ENCODE assay signal across 21 cellular contexts in the genomic region with DNA sequence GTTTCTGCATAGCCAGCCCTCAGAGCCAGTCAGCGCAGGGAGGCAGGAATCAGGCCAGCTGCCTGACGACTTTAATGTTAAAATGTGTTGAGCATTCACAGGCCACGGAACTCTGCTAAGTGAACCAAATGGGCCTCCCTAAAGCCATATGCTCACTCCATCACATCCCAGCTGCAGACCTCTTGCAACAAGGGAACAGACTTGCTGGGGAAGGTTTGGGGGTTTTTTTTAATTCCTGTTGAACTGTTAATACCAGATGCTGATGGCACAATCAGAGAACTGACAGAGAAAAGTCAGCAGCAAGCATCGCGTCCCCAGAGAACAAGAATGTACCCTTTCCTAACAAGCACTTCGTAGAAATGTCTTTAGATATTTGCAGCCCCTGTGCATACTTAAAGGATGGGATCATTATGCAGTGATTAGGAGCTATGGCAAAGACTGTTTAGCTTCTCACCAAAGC.
DNase-seq lines count a peak whose midpoint lies in the region; ATAC-seq and TF ChIP-seq lines count a peak whose summit lies in the region.
"Had no signal": no experiment of that assay in that cellular context is flagged by ENCODE, and none has a peak within 500 bp of the region (broad histone marks: within the 10 kb centered on the region; RNA-seq: fewer than 3 reads in every experiment).

No MANE protein-coding gene starts in this region.

- peak; percentile 92 for DNase-seq in AG10803 (ENCODE audit: low read depth)
- DNase-seq in NCI-H1694 treated with DMSO at 0.1 percent for 48 hours (lab: John Stamatoyannopoulos, UW) = peak; percentile 98
- peak; percentile 33 for DNase-seq in astrocyte of the spinal cord (ENCODE audit: low read depth, low spot score)
- DNase-seq in mesenchymal stem cell = no peak
- no peak for DNase-seq in NCI-H1436 treated with DMSO at 0.1 percent for 48 hours (lab: John Stamatoyannopoulos, UW)
- no peak for DNase-seq in activated CD8-positive, alpha-beta memory T cell treated with anti-CD3 and anti-CD28 coated beads, Interleukin-2, amount 50 U/mL, for 48 hours
- DNase-seq: activated CD4-positive, alpha-beta T cell treated with anti-CD3 and anti-CD28 coated beads, Interleukin-2, amount 10 ng/mL, durations not matched to agents 24 days and 14 days; activated naive CD4-positive, alpha-beta T cell treated with anti-CD3 and anti-CD28 coated beads, Interleukin-2, amount 10 ng/mL, durations not matched to agents 7 days and 5 days; activated T-cell treated with anti-CD3 and anti-CD28 coated beads, Interleukin-2, amount 50 U/mL, for 72 hours; heart right ventricle; NCI-H1436; NCI-H526; small intestine; stimulated activated CD4-positive, alpha-beta T cell treated with anti-CD3 and anti-CD28 coated beads, Interleukin-2, amount 100 ng/mL, for 24 hours; uterus had no signal

- H2BK15ac ChIP-seq in mesenchymal stem cell (ENCODE audit: low read depth, poor library complexity, severe bottlenecking) = no peak overlapping the region

- H3K9ac ChIP-seq in mesenchymal stem cell (ENCODE audit: low read length) = no peak overlapping the region
- H3K9ac ChIP-seq: KMS-11 had no signal

- H3K23ac ChIP-seq in mesenchymal stem cell (ENCODE audit: low read length in 2 of 2) = no peak overlapping the region

- no peak overlapping the region for H2BK120ac ChIP-seq in mesenchymal stem cell (ENCODE audit: low read depth, low read length)

- H2BK5ac ChIP-seq in mesenchymal stem cell (ENCODE audit: low read depth, low read length, poor library complexity, severe bottlenecking) = no peak overlapping the region

- H4K8ac ChIP-seq in mesenchymal stem cell (ENCODE audit: low read length) = no peak overlapping the region

- TF ChIP-seq CTCF in AG10803 (conservative IDR thresholded peaks at IDR 0.05; ENCODE audit: low read length) = no peak
- no peak for TF ChIP-seq CTCF in astrocyte of the spinal cord (IDR thresholded peaks at IDR 0.05; ENCODE audit: low read depth, low read length)

- ATAC-seq in HG02588 (IDR thresholded peaks at IDR 0.05; ENCODE audit: unreplicated experiment) = no peak
- ATAC-seq in GM18498 (IDR thresholded peaks at IDR 0.05; ENCODE audit: unreplicated experiment) = no peak
- ATAC-seq: activated T-cell treated with anti-CD3 and anti-CD28 coated beads, Interleukin-2, amount 50 U/mL, for 72 hours; GM23338; heart right ventricle had no signal

- H3K36me3 ChIP-seq in mesenchymal stem cell (ENCODE audit: control insufficient read depth in 1 of 2, insufficient read depth in 2 of 2, low read depth in 1 of 2, low read length in 2 of 2) = no peaks in the 10 kb centered on the region
- H3K36me3 ChIP-seq: heart right ventricle, neutrophil, uterus had no signal

- H4K91ac ChIP-seq in mesenchymal stem cell (ENCODE audit: low read length) = no peak overlapping the region

- no peak overlapping the region for H3K14ac ChIP-seq in mesenchymal stem cell (ENCODE audit: low read length in 2 of 2)

- no peaks in the 10 kb centered on the region for H3K27me3 ChIP-seq in mesenchymal stem cell (ENCODE audit: control insufficient read depth in 1 of 2, insufficient read depth in 1 of 2, low read length in 2 of 2)
- H3K27me3 ChIP-seq: neutrophil, uterus had no signal

- no peak overlapping the region for H3K27ac ChIP-seq in mesenchymal stem cell (ENCODE audit: low read length, poor library complexity, severe bottlenecking)
- H3K27ac ChIP-seq: heart right ventricle, KMS-11, neutrophil, SK-N-MC, uterus had no signal

- H3K18ac ChIP-seq in mesenchymal stem cell (ENCODE audit: low read depth in 1 of 2, low read length in 2 of 2) = no peak overlapping the region

- no peak overlapping the region for H2BK12ac ChIP-seq in mesenchymal stem cell (ENCODE audit: low read length in 2 of 2)

- no peak overlapping the region for H3K4me3 ChIP-seq in AG10803 (ENCODE audit: low read length)
- no peak overlapping the region for H3K4me3 ChIP-seq in astrocyte of the spinal cord (ENCODE audit: low read depth, low read length)
- H3K4me3 ChIP-seq in mesenchymal stem cell (ENCODE audit: insufficient read depth in 1 of 2, low read depth in 1 of 2, low read length in 2 of 2) = no peak overlapping the region
- H3K4me3 ChIP-seq: GM23338, heart right ventricle, SK-N-MC, uterus had no signal

- no peak overlapping the region for H2AFZ ChIP-seq in mesenchymal stem cell (ENCODE audit: low read depth, low read length)
- H2AFZ ChIP-seq: GM23338 had no signal

- 64% methylated on average over 5 of the region's 6 CpGs for WGBS in mesenchymal stem cell

- no peak overlapping the region for H3K4ac ChIP-seq in mesenchymal stem cell (ENCODE audit: low read depth in 1 of 2, low read length in 2 of 2)

- H3K4me2 ChIP-seq in mesenchymal stem cell (ENCODE audit: low read length, poor library complexity, severe bottlenecking) = no peak overlapping the region
- H3K4me2 ChIP-seq: GM23338, KMS-11 had no signal

- H3K4me1 ChIP-seq in mesenchymal stem cell (ENCODE audit: control insufficient read depth, insufficient read depth, low read depth, low read length) = peaks cover 9% of the 10 kb centered on the region
- H3K4me1 ChIP-seq: heart right ventricle, uterus had no signal

- in situ Hi-C loops in astrocyte of the spinal cord (cut with HindIII; ENCODE audit: low sequenced_read_pairs) = no loop called here

- H2AK5ac ChIP-seq in mesenchymal stem cell (ENCODE audit: low read length, severe bottlenecking) = peak overlapping the region; percentile 27

- no peaks in the 10 kb centered on the region for H3K9me3 ChIP-seq in mesenchymal stem cell (ENCODE audit: control insufficient read depth, low read length)
- H3K9me3 ChIP-seq: neutrophil, uterus had no signal

- no peaks in the 10 kb centered on the region for H3K79me1 ChIP-seq in mesenchymal stem cell (replicated peaks; ENCODE audit: low read length, poor library complexity, severe bottlenecking)

Comparison
In these comparisons a context has a peak if more than half of its experiments do, and no peak if none do; other contexts are left out.
1. DNase-seq: peak in AG10803 (single experiment), NCI-H1694 treated with DMSO at 0.1 percent for 48 hours (single experiment) and astrocyte of the spinal cord (single experiment); none in mesenchymal stem cell (single experiment), NCI-H1436 treated with DMSO at 0.1 percent for 48 hours (single experiment) and activated CD8-positive, alpha-beta memory T cell treated with anti-CD3 and anti-CD28 coated beads, Interleukin-2, amount 50 U/mL, for 48 hours (single experiment).